8 cellular contexts compared by ENCODE assay signal in the genomic region with DNA sequence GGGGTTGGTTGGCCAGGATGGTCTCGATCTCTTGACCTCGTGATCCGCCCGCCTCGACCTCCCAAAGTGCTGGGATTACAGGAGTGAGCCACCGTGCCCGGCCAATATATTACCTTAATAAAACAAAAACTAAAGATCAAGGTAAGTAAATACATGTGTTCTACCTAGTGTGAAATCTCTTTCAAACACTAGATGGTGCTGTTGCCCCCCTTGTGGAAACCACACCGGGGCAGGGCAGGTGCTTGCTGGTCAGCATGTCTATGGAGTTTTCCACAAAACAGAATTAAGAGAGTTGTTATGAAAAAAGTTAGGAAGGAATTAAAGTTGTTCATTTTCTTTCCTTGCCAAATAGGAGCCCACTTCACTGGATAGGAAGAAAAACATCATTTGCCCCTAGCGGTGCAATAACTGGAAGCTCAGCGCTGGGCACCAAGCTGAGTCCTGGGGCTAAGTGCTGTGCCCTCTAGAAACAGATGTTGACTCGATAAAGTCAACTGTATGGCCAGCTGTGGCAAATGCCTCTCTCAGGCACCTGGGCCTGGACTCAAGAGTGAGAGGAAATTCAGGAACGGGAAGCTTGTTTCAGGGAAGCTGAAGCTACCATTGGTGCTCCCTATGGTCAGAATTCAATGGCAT. TPM values are rescaled to one million over a fixed set of nuclear protein-coding genes. Genes with fewer than 3 reads are reported as not detected.
DNase-seq lines count a peak whose midpoint lies in the region; ATAC-seq and TF ChIP-seq lines count a peak whose summit lies in the region.

No MANE protein-coding gene starts in this region.

- no peak overlapping the region for H3K27ac ChIP-seq in heart left ventricle

- H3K36me3 ChIP-seq in heart left ventricle: no peaks in the 10 kb centered on the region

- no peaks in the 10 kb centered on the region for H3K4me1 ChIP-seq in heart left ventricle

- H3K27ac Mint-ChIP-seq in activated naive CD4-positive, alpha-beta T cell treated with anti-CD3 and anti-CD28 coated beads, Interleukin-2, amount 50 U/mL, for 72 hours: no peak overlapping the region

- H3K27me3 ChIP-seq in heart left ventricle: peaks cover 0 to 30% (median 2%) of the 10 kb centered on the region in 9 donors

- no peak overlapping the region for H3K4me3 ChIP-seq in heart left ventricle

- peak; percentile 76 to 94 (median 86) for TF ChIP-seq CTCF in heart left ventricle (IDR thresholded peaks at IDR 0.05)

- H3K9me3 ChIP-seq in heart left ventricle: no peaks in the 10 kb centered on the region

- WGBS in heart left ventricle, 4 donors: 28 to 31% (median 28%) methylated on average over 12 of the region's 12 CpGs

- intact Hi-C loops in heart left ventricle (cut with DNase I): loop anchor here (1.0 to 10.0 kb wide), 9 partner anchors 64 to 850 kb away; no protein-coding TSS in a partner anchor

- DNase-seq in GDM1 (lab: John Stamatoyannopoulos, UW) (peak; percentile 17), HuH-7.5 (ENCODE audit: low spot score) (peak; percentile 35), RKO (ENCODE audit: low spot score) (peak; percentile 60), heart left ventricle (peak in 3 of 5 donors; percentile 45 to 57 (median 53)), retina (peak; percentile 61), OCI-M2 (lab: John Stamatoyannopoulos, UW; ENCODE audit: unreplicated experiment) (no peak)
- DNase-seq in activated naive CD4-positive, alpha-beta T cell treated with anti-CD3 and anti-CD28 coated beads, Interleukin-2, amount 50 U/mL, for 72 hours (ENCODE audit: low spot score in 2 of 2): peak in 1 of 2 donors; percentile 73

- no peak for TF ChIP-seq POLR2A in heart left ventricle (IDR thresholded peaks at IDR 0.05)

- no peaks in the 10 kb centered on the region for H3K36me3 Mint-ChIP-seq in activated naive CD4-positive, alpha-beta T cell treated with anti-CD3 and anti-CD28 coated beads, Interleukin-2, amount 50 U/mL, for 72 hours

- H3K9me3 Mint-ChIP-seq in activated naive CD4-positive, alpha-beta T cell treated with anti-CD3 and anti-CD28 coated beads, Interleukin-2, amount 50 U/mL, for 72 hours: no peaks in the 10 kb centered on the region

- ATAC-seq in GM21576 (IDR thresholded peaks at IDR 0.05; ENCODE audit: unreplicated experiment): peak; percentile 90
- ATAC-seq in activated naive CD4-positive, alpha-beta T cell treated with anti-CD3 and anti-CD28 coated beads, Interleukin-2, amount 50 U/mL, for 72 hours: peak; percentile 81 to 84
- peak; percentile 55 to 88 (median 80) for ATAC-seq in heart left ventricle

RNA-seq across cellular contexts. Expression of gene KCNJ5, which starts 6.3 kb away (rescaled TPM):
- total RNA-seq in activated naive CD4-positive, alpha-beta T cell treated with anti-CD3 and anti-CD28 coated beads, Interleukin-2, amount 50 U/mL, for 72 hours: not detected
- 10 to 100 TPM in 2 of 9 donors, 1 to 10 TPM in 7; 3.3 to 29.4 (median 7.2) TPM for total RNA-seq in heart left ventricle
- polyA plus RNA-seq in heart left ventricle: 1 to 10 TPM; 1.4 to 3.0 TPM

RNA-seq across cellular contexts. Expression of gene KCNJ1, which starts 17.7 kb away (rescaled TPM):
- not detected for total RNA-seq in activated naive CD4-positive, alpha-beta T cell treated with anti-CD3 and anti-CD28 coated beads, Interleukin-2, amount 50 U/mL, for 72 hours
- under 1 TPM in 4 of 9 donors, not detected in 5; 0.16 to 0.50 (median 0.31) TPM for total RNA-seq in heart left ventricle
- polyA plus RNA-seq in heart left ventricle: under 1 TPM in 1 of 2 donors, not detected in 1; 0.08 TPM

RNA-seq across cellular contexts. Expression of gene TP53AIP1, which starts 57.9 kb away (rescaled TPM):
- not detected for total RNA-seq in activated naive CD4-positive, alpha-beta T cell treated with anti-CD3 and anti-CD28 coated beads, Interleukin-2, amount 50 U/mL, for 72 hours
- total RNA-seq in heart left ventricle: not detected
- under 1 TPM in 1 of 2 donors, not detected in 1; 0.01 TPM for polyA plus RNA-seq in heart left ventricle

Comparison
In these comparisons a context has a peak if more than half of its experiments do, and no peak if none do; other contexts are left out.
1. RNA of gene KCNJ5, which starts 6.3 kb away (total RNA-seq): 3.3 to 29.4 TPM in heart left ventricle; not detected in activated naive CD4-positive, alpha-beta T cell treated with anti-CD3 and anti-CD28 coated beads, Interleukin-2, amount 50 U/mL, for 72 hours; every median in the first group is over 4 times any median in the second.
2. Peak in every context shown above with its lines, with median percentiles within 50 percentile points of each other: ATAC-seq.